Comparison of ENCODE assay signal across 14 cellular contexts in the genomic region with DNA sequence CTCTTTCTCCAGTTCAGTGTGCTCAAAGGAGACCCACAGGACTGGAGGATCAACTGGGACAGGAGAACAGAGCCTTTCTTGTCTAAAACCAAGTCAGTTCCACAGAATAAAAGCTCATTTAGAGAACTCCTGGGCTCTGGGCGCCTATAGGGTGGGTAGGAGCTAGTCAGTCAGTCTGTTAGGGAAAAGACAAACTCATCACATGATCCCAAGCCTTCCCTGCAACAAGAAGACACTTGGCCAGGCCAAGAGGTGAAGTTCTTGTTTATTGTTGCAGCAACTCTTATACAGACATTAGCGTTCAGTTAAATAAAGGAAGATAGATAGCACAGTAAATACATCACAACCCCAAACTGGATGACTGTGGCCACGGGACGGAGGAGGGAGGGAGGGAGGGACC.
"Had no signal": no experiment of that assay in that cellular context is flagged by ENCODE, and none has a peak within 500 bp of the region (broad histone marks: within the 10 kb centered on the region; RNA-seq: fewer than 3 reads in every experiment).

No MANE protein-coding gene starts in this region.

- H3K27ac ChIP-seq: adrenal gland, thoracic aorta had no signal

- H3K4me1 ChIP-seq: adrenal gland had no signal

- H3K27ac Mint-ChIP-seq: activated B cell treated with CpG ODN at 0.5 μM for 24 hours; activated CD4-positive, alpha-beta memory T cell treated with anti-CD3 and anti-CD28 coated beads for 36 hours; activated naive CD4-positive, alpha-beta T cell treated with anti-CD3 and anti-CD28 coated beads, Interleukin-2, amount 50 U/mL, for 72 hours; activated T-helper 1 cell treated with anti-CD3 and anti-CD28 coated beads, Interleukin-12 subunit alpha, Interleukin-12 subunit beta, Interleukin-2, Interleukin-4 antibody, amounts not matched to agents 30 ng/mL and 10 ng/mL and 1 ng/mL, durations not matched to agents 14 hours and 24 hours and 36 hours; effector memory CD8-positive, alpha-beta T cell; natural killer cell; stimulated activated naive CD8-positive, alpha-beta T cell treated with anti-CD3 and anti-CD28 coated beads, Interleukin-15, Interleukin-2, amounts not matched to agents 100 ng/mL and 50 ng/mL, for 24 hours had no signal

- H3K36me3 ChIP-seq: adrenal gland, thoracic aorta had no signal

- H3K4me1 Mint-ChIP-seq: activated B cell treated with CpG ODN at 0.5 μM for 24 hours, natural killer cell had no signal

- H3K36me3 Mint-ChIP-seq: activated CD4-positive, alpha-beta memory T cell treated with anti-CD3 and anti-CD28 coated beads for 36 hours; activated naive CD4-positive, alpha-beta T cell treated with anti-CD3 and anti-CD28 coated beads, Interleukin-2, amount 50 U/mL, for 72 hours; natural killer cell had no signal

- H3K27me3 Mint-ChIP-seq: stimulated activated naive CD8-positive, alpha-beta T cell treated with anti-CD3 and anti-CD28 coated beads, Interleukin-15, Interleukin-2, amounts not matched to agents 100 ng/mL and 50 ng/mL, for 24 hours had no signal

- H3K4me3 Mint-ChIP-seq: activated B cell treated with CpG ODN at 0.5 μM for 24 hours; activated CD4-positive, alpha-beta memory T cell treated with anti-CD3 and anti-CD28 coated beads for 36 hours; activated T-helper 1 cell treated with anti-CD3 and anti-CD28 coated beads, Interleukin-12 subunit alpha, Interleukin-12 subunit beta, Interleukin-2, Interleukin-4 antibody, amounts not matched to agents 30 ng/mL and 10 ng/mL and 1 ng/mL, durations not matched to agents 14 hours and 24 hours and 36 hours; effector memory CD8-positive, alpha-beta T cell; natural killer cell; stimulated activated naive CD8-positive, alpha-beta T cell treated with anti-CD3 and anti-CD28 coated beads, Interleukin-15, Interleukin-2, amounts not matched to agents 100 ng/mL and 50 ng/mL, for 24 hours had no signal

- H3K4me3 ChIP-seq: adrenal gland, thoracic aorta had no signal

- H3K27me3 ChIP-seq: adrenal gland had no signal

- ATAC-seq: activated naive CD4-positive, alpha-beta T cell treated with anti-CD3 and anti-CD28 coated beads, Interleukin-2, amount 50 U/mL, for 72 hours; effector memory CD8-positive, alpha-beta T cell; natural killer cell had no signal

- H3K9me3 Mint-ChIP-seq: activated B cell treated with CpG ODN at 0.5 μM for 24 hours; activated CD4-positive, alpha-beta memory T cell treated with anti-CD3 and anti-CD28 coated beads for 36 hours; activated naive CD4-positive, alpha-beta T cell treated with anti-CD3 and anti-CD28 coated beads, Interleukin-2, amount 50 U/mL, for 72 hours; activated T-helper 1 cell treated with anti-CD3 and anti-CD28 coated beads, Interleukin-12 subunit alpha, Interleukin-12 subunit beta, Interleukin-2, Interleukin-4 antibody, amounts not matched to agents 30 ng/mL and 10 ng/mL and 1 ng/mL, durations not matched to agents 14 hours and 24 hours and 36 hours; effector memory CD8-positive, alpha-beta T cell; natural killer cell; stimulated activated naive CD8-positive, alpha-beta T cell treated with anti-CD3 and anti-CD28 coated beads, Interleukin-15, Interleukin-2, amounts not matched to agents 100 ng/mL and 50 ng/mL, for 24 hours had no signal

- H3K9me3 ChIP-seq: adrenal gland, thoracic aorta had no signal

- DNase-seq: activated B cell treated with CpG ODN at 0.5 μM for 24 hours; activated CD4-positive, alpha-beta memory T cell treated with anti-CD3 and anti-CD28 coated beads for 36 hours; activated CD4-positive, alpha-beta T cell treated with anti-CD3 and anti-CD28 coated beads for 4 hours; activated gamma-delta T cell treated with Interleukin-2 at 50 U/mL for 16 hours; activated T-cell treated with anti-CD3 and anti-CD28 coated beads for 4 hours; adrenal gland; dermis blood vessel endothelial cell; effector memory CD8-positive, alpha-beta T cell; foreskin fibroblast; natural killer cell had no signal
